Comparison of ENCODE assay signal across 1 cellular context in genomic region chr4:83012631-83013419, GRCh38.
TF ChIP-seq lines count a peak whose summit lies in the region.

No MANE protein-coding gene starts in this region.

TF ChIP-seq in IMR-90, 13 proteins besides CTCF, POLR2A, EP300 and RAD21 (continued from another document):
- TF ChIP-seq ELK1 (IDR thresholded peaks at IDR 0.05; ENCODE audit: borderline replicate concordance, low read depth, low read length) (no peak), MAFK (IDR thresholded peaks at IDR 0.05; ENCODE audit: low read depth, low read length) (no peak), CEBPB (IDR thresholded peaks at IDR 0.05; ENCODE audit: low read depth, low read length) (no peak), RCOR1 (IDR thresholded peaks at IDR 0.05; ENCODE audit: insufficient replicate concordance, low read length) (no peak), RFX5 (IDR thresholded peaks at IDR 0.05; ENCODE audit: low read depth, low read length) (no peak), FOS (IDR thresholded peaks at IDR 0.05; ENCODE audit: low read depth, low read length) (peak; percentile 31; the same call in 1 of the 2 replicates), SMC3 (IDR thresholded peaks at IDR 0.05; ENCODE audit: low read depth, low read length) (no peak)
